In the genomic region with DNA sequence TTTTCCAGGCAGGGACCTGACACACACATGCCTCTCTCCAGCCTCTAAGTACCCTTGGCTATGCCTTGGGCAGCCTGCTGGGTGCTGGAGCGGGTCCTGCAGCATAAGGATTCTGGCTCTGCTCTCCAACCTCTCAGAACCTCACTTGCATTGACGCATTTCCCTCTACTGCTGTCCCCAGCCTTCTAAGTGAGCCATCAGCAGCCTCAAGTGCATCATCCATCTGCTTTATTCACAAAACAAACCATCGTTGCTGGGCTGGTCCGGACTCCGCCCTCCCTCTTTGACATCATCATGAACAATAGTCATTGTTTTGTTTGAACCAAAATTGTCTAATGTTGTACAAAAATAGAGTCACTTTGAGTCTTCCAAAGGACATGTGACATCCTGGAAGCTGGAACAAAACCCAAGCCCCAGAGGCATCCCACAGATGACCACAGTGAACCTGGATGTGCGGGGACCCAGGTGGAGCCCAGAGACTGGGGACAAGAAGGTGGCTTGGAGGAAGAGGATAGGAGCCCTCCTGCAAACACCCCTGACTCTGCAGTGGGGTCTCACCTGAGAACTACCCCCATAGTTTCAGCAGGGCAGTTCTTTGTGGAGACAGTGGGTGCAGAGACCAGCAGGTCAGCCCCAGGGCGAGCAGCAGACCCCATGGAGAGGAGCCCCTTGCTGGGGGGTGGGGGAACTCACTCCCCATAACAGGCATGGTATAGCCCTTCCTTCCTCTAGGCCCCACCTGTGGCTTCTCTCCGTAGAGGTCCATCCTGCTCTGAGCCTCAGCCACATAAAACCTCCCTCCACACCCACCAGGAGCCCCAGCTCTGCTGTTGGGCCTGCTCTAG, we compare ENCODE assay signal across 1 cellular context.
TF ChIP-seq lines count a peak whose summit lies in the region.

No MANE protein-coding gene starts in this region.

TF ChIP-seq in SK-N-SH treated with all-trans-retinoic acid at 6 μM for 48 hours, 23 proteins besides CTCF, POLR2A, EP300 and RAD21 (continued from another document):
- TF ChIP-seq, protein P1, sequence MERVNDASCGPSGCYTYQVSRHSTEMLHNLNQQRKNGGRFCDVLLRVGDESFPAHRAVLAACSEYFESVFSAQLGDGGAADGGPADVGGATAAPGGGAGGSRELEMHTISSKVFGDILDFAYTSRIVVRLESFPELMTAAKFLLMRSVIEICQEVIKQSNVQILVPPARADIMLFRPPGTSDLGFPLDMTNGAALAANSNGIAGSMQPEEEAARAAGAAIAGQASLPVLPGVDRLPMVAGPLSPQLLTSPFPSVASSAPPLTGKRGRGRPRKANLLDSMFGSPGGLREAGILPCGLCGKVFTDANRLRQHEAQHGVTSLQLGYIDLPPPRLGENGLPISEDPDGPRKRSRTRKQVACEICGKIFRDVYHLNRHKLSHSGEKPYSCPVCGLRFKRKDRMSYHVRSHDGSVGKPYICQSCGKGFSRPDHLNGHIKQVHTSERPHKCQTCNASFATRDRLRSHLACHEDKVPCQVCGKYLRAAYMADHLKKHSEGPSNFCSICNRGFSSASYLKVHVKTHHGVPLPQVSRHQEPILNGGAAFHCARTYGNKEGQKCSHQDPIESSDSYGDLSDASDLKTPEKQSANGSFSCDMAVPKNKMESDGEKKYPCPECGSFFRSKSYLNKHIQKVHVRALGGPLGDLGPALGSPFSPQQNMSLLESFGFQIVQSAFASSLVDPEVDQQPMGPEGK (CRISPR knock-in tag; IDR thresholded peaks at IDR 0.05; ENCODE audit: borderline replicate concordance) = no peak
- no peak for TF ChIP-seq ZFP3 (CRISPR knock-in tag; IDR thresholded peaks at IDR 0.05)
- TF ChIP-seq TCF4 (CRISPR knock-in tag; IDR thresholded peaks at IDR 0.05; ENCODE audit: borderline replicate concordance) = no peak
- TF ChIP-seq, protein P2, sequence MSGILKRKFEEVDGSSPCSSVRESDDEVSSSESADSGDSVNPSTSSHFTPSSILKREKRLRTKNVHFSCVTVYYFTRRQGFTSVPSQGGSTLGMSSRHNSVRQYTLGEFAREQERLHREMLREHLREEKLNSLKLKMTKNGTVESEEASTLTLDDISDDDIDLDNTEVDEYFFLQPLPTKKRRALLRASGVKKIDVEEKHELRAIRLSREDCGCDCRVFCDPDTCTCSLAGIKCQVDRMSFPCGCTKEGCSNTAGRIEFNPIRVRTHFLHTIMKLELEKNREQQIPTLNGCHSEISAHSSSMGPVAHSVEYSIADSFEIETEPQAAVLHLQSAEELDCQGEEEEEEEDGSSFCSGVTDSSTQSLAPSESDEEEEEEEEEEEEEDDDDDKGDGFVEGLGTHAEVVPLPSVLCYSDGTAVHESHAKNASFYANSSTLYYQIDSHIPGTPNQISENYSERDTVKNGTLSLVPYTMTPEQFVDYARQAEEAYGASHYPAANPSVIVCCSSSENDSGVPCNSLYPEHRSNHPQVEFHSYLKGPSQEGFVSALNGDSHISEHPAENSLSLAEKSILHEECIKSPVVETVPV (CRISPR knock-in tag; IDR thresholded peaks at IDR 0.05) = no peak
- no peak for TF ChIP-seq CSDC2 (CRISPR knock-in tag; IDR thresholded peaks at IDR 0.05)
- TF ChIP-seq PPARA (CRISPR knock-in tag; IDR thresholded peaks at IDR 0.05; ENCODE audit: borderline replicate concordance) = no peak
- no peak for TF ChIP-seq ISL1 (CRISPR knock-in tag; IDR thresholded peaks at IDR 0.05)
- TF ChIP-seq ZNF70 (CRISPR knock-in tag; IDR thresholded peaks at IDR 0.05) = no peak
- TF ChIP-seq ESRRG (CRISPR knock-in tag; IDR thresholded peaks at IDR 0.05) = no peak
- no peak for TF ChIP-seq ZNF8 (CRISPR knock-in tag; IDR thresholded peaks at IDR 0.05)
- TF ChIP-seq, protein P3, sequence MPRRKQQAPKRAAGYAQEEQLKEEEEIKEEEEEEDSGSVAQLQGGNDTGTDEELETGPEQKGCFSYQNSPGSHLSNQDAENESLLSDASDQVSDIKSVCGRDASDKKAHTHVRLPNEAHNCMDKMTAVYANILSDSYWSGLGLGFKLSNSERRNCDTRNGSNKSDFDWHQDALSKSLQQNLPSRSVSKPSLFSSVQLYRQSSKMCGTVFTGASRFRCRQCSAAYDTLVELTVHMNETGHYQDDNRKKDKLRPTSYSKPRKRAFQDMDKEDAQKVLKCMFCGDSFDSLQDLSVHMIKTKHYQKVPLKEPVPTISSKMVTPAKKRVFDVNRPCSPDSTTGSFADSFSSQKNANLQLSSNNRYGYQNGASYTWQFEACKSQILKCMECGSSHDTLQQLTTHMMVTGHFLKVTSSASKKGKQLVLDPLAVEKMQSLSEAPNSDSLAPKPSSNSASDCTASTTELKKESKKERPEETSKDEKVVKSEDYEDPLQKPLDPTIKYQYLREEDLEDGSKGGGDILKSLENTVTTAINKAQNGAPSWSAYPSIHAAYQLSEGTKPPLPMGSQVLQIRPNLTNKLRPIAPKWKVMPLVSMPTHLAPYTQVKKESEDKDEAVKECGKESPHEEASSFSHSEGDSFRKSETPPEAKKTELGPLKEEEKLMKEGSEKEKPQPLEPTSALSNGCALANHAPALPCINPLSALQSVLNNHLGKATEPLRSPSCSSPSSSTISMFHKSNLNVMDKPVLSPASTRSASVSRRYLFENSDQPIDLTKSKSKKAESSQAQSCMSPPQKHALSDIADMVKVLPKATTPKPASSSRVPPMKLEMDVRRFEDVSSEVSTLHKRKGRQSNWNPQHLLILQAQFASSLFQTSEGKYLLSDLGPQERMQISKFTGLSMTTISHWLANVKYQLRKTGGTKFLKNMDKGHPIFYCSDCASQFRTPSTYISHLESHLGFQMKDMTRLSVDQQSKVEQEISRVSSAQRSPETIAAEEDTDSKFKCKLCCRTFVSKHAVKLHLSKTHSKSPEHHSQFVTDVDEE (CRISPR knock-in tag; IDR thresholded peaks at IDR 0.05) = no peak
- no peak for TF ChIP-seq ZNF565 (CRISPR knock-in tag; conservative IDR thresholded peaks at IDR 0.05; ENCODE audit: low read depth)
